18 cellular contexts compared by ENCODE assay signal in the genomic region with DNA sequence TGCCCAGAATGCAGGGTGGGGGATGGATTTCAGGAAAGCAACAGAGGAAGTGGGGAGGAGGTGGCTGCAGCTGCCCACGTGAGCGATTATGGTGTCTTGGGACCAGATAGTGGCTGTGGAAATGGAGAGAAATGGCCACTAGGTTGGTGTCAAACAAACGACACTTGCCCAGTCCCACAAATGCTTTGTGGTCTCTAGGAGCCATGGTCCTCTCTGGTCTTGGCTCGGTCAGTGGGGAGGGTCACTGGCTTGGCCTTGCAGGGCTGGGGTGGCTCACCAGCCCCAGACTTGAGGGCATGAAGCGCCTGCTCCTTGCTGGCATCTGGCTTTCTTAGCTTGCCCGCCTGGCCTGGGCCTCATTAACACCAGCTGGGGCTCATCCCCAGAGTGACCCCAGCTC. TPM values are rescaled to one million over a fixed set of nuclear protein-coding genes. Genes with fewer than 3 reads are reported as not detected.
DNase-seq lines count a peak whose midpoint lies in the region; ATAC-seq, FAIRE-seq and TF ChIP-seq lines count a peak whose summit lies in the region.
"Had no signal": no experiment of that assay in that cellular context is flagged by ENCODE, and none has a peak within 500 bp of the region (broad histone marks: within the 10 kb centered on the region; RNA-seq: fewer than 3 reads in every experiment).

No MANE protein-coding gene starts in this region.

- 83% methylated on average over 6 of the region's 6 CpGs for WGBS in hepatocyte (ENCODE audit: low lambda C conversion rate, missing lambda C conversion rate)
- 65 to 77% methylated on average over 4 of the region's 6 CpGs for WGBS in esophagus squamous epithelium, 2 donors

- no peak for TF ChIP-seq POLR2A in Peyer's patch (IDR thresholded peaks at IDR 0.05)
- no peak for TF ChIP-seq POLR2A in esophagus squamous epithelium (IDR thresholded peaks at IDR 0.05)
- TF ChIP-seq POLR2A in GM12891 (IDR thresholded peaks at IDR 0.05; ENCODE audit: low read depth, low read length): no peak

- no peak for ATAC-seq in HG03139 (IDR thresholded peaks at IDR 0.05; ENCODE audit: unreplicated experiment)

- H3K79me2 ChIP-seq in hepatocyte (no peaks in the 10 kb centered on the region), osteoblast (ENCODE audit: insufficient read depth, low read length) (no peaks in the 10 kb centered on the region)

- CTCF ChIA-PET in A673 (lab: Charles Lee): no interaction called here

- no TSS peak for BruUV-seq in A673 (replicated peaks; lab: Mats Ljungman, UMichigan)

- POLR2A ChIA-PET in A673 (lab: Charles Lee; ENCODE audit: low non-redundant PET): no interaction called here

- no peaks in the 10 kb centered on the region for H4K20me1 ChIP-seq in hepatocyte (ENCODE audit: insufficient read depth, poor library complexity, severe bottlenecking)
- H4K20me1 ChIP-seq in osteoblast (ENCODE audit: insufficient read depth, low read length): no peaks in the 10 kb centered on the region

- H3K4me1 ChIP-seq in A673 (ENCODE audit: insufficient read depth, low read length, poor library complexity, severe bottlenecking): no peaks in the 10 kb centered on the region
- H3K4me1 ChIP-seq in Peyer's patch: peaks cover 0 to 18% (median 2%) of the 10 kb centered on the region in 4 donors
- H3K4me1 ChIP-seq in hepatocyte (ENCODE audit: insufficient read depth): peaks cover 17% of the 10 kb centered on the region
- no peaks in the 10 kb centered on the region for H3K4me1 ChIP-seq in osteoblast (ENCODE audit: insufficient read depth, low read length)
- peaks cover 0 to 19% (median 3%) of the 10 kb centered on the region in 3 donors for H3K4me1 ChIP-seq in esophagus squamous epithelium

- no peaks in the 10 kb centered on the region for H3K36me3 ChIP-seq in A673 (ENCODE audit: insufficient read depth, low read length, poor library complexity, severe bottlenecking)
- H3K36me3 ChIP-seq in Peyer's patch: no peaks in the 10 kb centered on the region
- H3K36me3 ChIP-seq in hepatocyte (replicated peaks; ENCODE audit: insufficient read depth, low read depth): no peaks in the 10 kb centered on the region
- no peaks in the 10 kb centered on the region for H3K36me3 ChIP-seq in osteoblast (ENCODE audit: insufficient read depth, low read length)
- H3K36me3 ChIP-seq in esophagus squamous epithelium: no peaks in the 10 kb centered on the region

- TF ChIP-seq CTCF in A673 (conservative IDR thresholded peaks at IDR 0.05; ENCODE audit: low read depth, low read length) (no peak), Peyer's patch (IDR thresholded peaks at IDR 0.05) (no peak), hepatocyte (IDR thresholded peaks at IDR 0.05; ENCODE audit: poor library complexity) (no peak), osteoblast (IDR thresholded peaks at IDR 0.05; ENCODE audit: extremely low read depth, low read depth, low read length) (no peak), esophagus squamous epithelium (IDR thresholded peaks at IDR 0.05) (no peak), D721Med (IDR thresholded peaks at IDR 0.05; ENCODE audit: insufficient read depth, missing control alignments) (no peak)

- H3K4me2 ChIP-seq in hepatocyte (no peak overlapping the region), osteoblast (ENCODE audit: insufficient read depth, low read length) (no peak overlapping the region)
- H3K4me2 ChIP-seq: PC-9 had no signal

- no peak overlapping the region for H2AFZ ChIP-seq in hepatocyte
- H2AFZ ChIP-seq in osteoblast (ENCODE audit: low read length): no peak overlapping the region
- H2AFZ ChIP-seq: PC-9 had no signal

- intact Hi-C loops in A673 (cut with micrococcal nuclease; ENCODE audit: unreplicated experiment) (no loop called here), esophagus squamous epithelium (cut with DNase I) (no loop called here)

- H3K9me3 ChIP-seq in A673 (ENCODE audit: low read depth, low read length, poor library complexity, severe bottlenecking): no peaks in the 10 kb centered on the region
- no peaks in the 10 kb centered on the region for H3K9me3 ChIP-seq in Peyer's patch
- no peaks in the 10 kb centered on the region for H3K9me3 ChIP-seq in hepatocyte (ENCODE audit: low read depth)
- no peaks in the 10 kb centered on the region for H3K9me3 ChIP-seq in osteoblast (ENCODE audit: low read depth, low read length)
- no peaks in the 10 kb centered on the region for H3K9me3 ChIP-seq in esophagus squamous epithelium

- DNase-seq in A673 (ENCODE audit: low spot score) (no peak), Peyer's patch (no peak), hepatocyte (ENCODE audit: low spot score) (no peak), osteoblast (ENCODE audit: insufficient read length, low spot score, missing footprints) (peak; percentile 67), esophagus squamous epithelium (lab: John Stamatoyannopoulos, UW) (no peak), GM12891 (ENCODE audit: insufficient read length, low spot score) (no peak), D721Med (ENCODE audit: insufficient read length, low spot score) (no peak)
- DNase-seq: Calu3; CD4-positive, CD25-positive, alpha-beta regulatory T cell; DMS79; KBM-7; NCI-H1105 treated with DMSO at 0.1 percent for 48 hours; NCI-H187; NCI-H446; PC-9 had no signal

- no peaks in the 10 kb centered on the region for H3K9me2 ChIP-seq in hepatocyte (replicated peaks; ENCODE audit: insufficient read depth)

- FAIRE-seq in GM12891 (lab: Jason Lieb, UNC): no peak
- FAIRE-seq in D721Med (lab: Jason Lieb, UNC): no peak
- FAIRE-seq: A204.1, GM12892 had no signal

- no peak overlapping the region for H3K4me3 ChIP-seq in A673 (ENCODE audit: low read depth, low read length, poor library complexity, severe bottlenecking)
- H3K4me3 ChIP-seq in Peyer's patch: no peak overlapping the region
- H3K4me3 ChIP-seq in hepatocyte: no peak overlapping the region
- no peak overlapping the region for H3K4me3 ChIP-seq in osteoblast (ENCODE audit: insufficient read depth, low read length)
- H3K4me3 ChIP-seq in esophagus squamous epithelium: no peak overlapping the region
- H3K4me3 ChIP-seq: PC-9 had no signal

- H3K27me3 ChIP-seq in A673 (replicated peaks; ENCODE audit: insufficient read depth, low read depth, low read length, poor library complexity) (no peaks in the 10 kb centered on the region), Peyer's patch (no peaks in the 10 kb centered on the region), hepatocyte (no peaks in the 10 kb centered on the region), osteoblast (ENCODE audit: insufficient read depth, low read length) (peaks cover 35% of the 10 kb centered on the region), esophagus squamous epithelium (peaks cover 0 to 42% (median 0%) of the 10 kb centered on the region in 4 donors)

- H3K27ac ChIP-seq in A673 (ENCODE audit: low read depth, low read length, poor library complexity, severe bottlenecking) (peak overlapping the region; percentile 10), Peyer's patch (peak overlapping the region in 3 of 4 donors; percentile 53 to 91 (median 55)), hepatocyte (peak overlapping the region; percentile 37), osteoblast (ENCODE audit: low read depth, low read length) (no peak overlapping the region), esophagus squamous epithelium (no peak overlapping the region)
- H3K27ac ChIP-seq: PC-9 had no signal

TF ChIP-seq in GM12891, 5 proteins besides CTCF, POLR2A, EP300 and RAD21:
- TF ChIP-seq SPI1 (IDR thresholded peaks at IDR 0.05; ENCODE audit: low read depth, low read length) (no peak), PAX5 (IDR thresholded peaks at IDR 0.05; ENCODE audit: insufficient read depth, low read length, severe bottlenecking) (no peak), POU2F2 (IDR thresholded peaks at IDR 0.05; ENCODE audit: low read depth, low read length) (no peak), TAF1 (IDR thresholded peaks at IDR 0.05; ENCODE audit: low read depth, low read length) (no peak), POLR2AphosphoS5 (IDR thresholded peaks at IDR 0.05; ENCODE audit: low read depth, low read length) (no peak)

RNA-seq across cellular contexts. Expression of a gene that starts 7.2 kb away (rescaled TPM):
- total RNA-seq in A673 (2021) (26.4 and 27.7 TPM in 2 replicates), Peyer's patch (100 to 1,000 TPM in 1 of 4 donors, 10 to 100 TPM in 3; 29.7 to 191 (median 57.9) TPM), hepatocyte (11.3 and 11.7 TPM in 2 replicates), osteoblast (under 0.01 and 0.29 TPM in 2 replicates), esophagus squamous epithelium (1 to 10 TPM in 2 of 4 donors, under 1 TPM in 2; 0.57 to 2.1 (median 1.1) TPM)
- 6.8 and 10.6 TPM in 2 replicates for polyA plus RNA-seq in hepatocyte
- polyA plus RNA-seq in GM12891 (2012; ENCODE audit: low read depth, missing spikeins): 0.28 TPM
- total RNA-seq: CD4-positive, CD25-positive, alpha-beta regulatory T cell had no signal

RNA-seq across cellular contexts. Expression of a gene that starts 58.2 kb away (rescaled TPM):
- total RNA-seq in A673 (2021) (207 and 208 TPM in 2 replicates), Peyer's patch (100 to 1,000 TPM; 106 to 277 (median 175) TPM), hepatocyte (175 and 181 TPM in 2 replicates), osteoblast (87.6 and 87.8 TPM in 2 replicates), esophagus squamous epithelium (100 to 1,000 TPM in 3 of 4 donors, 10 to 100 TPM in 1; 78.4 to 137 (median 119) TPM)
- polyA plus RNA-seq in hepatocyte: 105 and 144 TPM in 2 replicates
- polyA plus RNA-seq in GM12891 (2012; ENCODE audit: low read depth, missing spikeins): 92.5 TPM

Comparison
In these comparisons a context has a peak if more than half of its experiments do, and no peak if none do; other contexts are left out.
1. H3K27ac ChIP-seq: peak in A673 (single experiment), Peyer's patch (3 of 4) and hepatocyte (single experiment); none in osteoblast (single experiment) and esophagus squamous epithelium (0 of 4).